ENCODE assay signal across 10 cellular contexts in the genomic region with DNA sequence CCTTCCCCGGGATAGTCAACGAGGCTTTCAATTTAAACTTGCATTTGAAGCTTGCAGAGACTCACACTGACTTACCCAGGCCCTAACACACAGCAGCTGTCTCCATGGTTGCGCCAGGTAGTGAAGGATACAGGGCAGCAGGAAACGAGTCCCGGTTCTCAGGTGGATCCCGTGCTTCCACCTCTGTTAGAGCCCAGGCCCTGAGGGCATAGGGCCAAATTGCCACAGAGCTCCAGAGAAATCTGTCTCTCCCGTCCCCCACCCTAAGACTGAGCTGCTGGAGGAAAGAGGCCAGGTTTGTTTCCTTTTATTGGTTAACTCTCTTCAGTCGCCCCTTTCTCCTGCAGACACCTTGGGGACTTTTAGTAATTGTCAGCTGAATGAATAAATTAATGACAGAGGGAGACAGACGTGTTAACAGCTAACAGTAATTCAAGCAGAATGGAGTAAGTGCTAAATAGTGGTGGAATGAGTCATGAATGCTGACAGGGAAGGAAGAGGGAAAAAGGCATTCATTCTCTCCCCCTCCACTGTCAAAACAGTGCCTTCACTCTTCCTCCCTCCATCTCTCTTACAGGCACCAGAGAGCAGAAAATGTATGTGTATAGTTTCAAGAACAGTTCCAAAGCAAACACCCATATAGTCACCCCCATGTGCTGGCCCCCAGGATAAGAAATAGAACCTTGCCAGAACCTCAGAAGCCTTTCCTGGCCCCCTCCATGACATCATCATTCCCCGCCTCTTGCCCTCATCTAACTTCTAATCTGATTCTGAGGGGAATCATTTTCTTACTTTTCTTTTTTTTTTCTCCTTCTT. TPM values are rescaled to one million over a fixed set of nuclear protein-coding genes. Genes with fewer than 3 reads are reported as not detected.
A peak's percentile ranks its signal among the peaks of the same experiment; 100 is the strongest.
DNase-seq lines count a peak whose midpoint lies in the region; ATAC-seq and TF ChIP-seq lines count a peak whose summit lies in the region.
"Had no signal": no experiment of that assay in that cellular context is flagged by ENCODE, and none has a peak within 500 bp of the region (broad histone marks: within the 10 kb centered on the region; RNA-seq: fewer than 3 reads in every experiment).

No MANE protein-coding gene starts in this region.

- H3K36me3 Mint-ChIP-seq in brain: no peaks in the 10 kb centered on the region

- H3K27ac Mint-ChIP-seq in brain: peak overlapping the region; percentile 82 to 96 (median 90)

- H3K9me3 Mint-ChIP-seq in brain: peaks cover 0 to 4% (median 0%) of the 10 kb centered on the region in 5 experiments

- peaks cover 42% of the 10 kb centered on the region for H3K4me1 Mint-ChIP-seq in brain

- H3K27ac ChIP-seq in AG04450 (ENCODE audit: low read depth, low read length): peak overlapping the region; percentile 39
- H3K27ac ChIP-seq: right lobe of liver had no signal

- ATAC-seq in GM19324 (IDR thresholded peaks at IDR 0.05; ENCODE audit: low FRiP score, unreplicated experiment) (no peak), HG03354 (IDR thresholded peaks at IDR 0.05; ENCODE audit: poor library complexity, severe bottlenecking, unreplicated experiment) (no peak), GM19455 (IDR thresholded peaks at IDR 0.05; ENCODE audit: unreplicated experiment) (no peak)

- no peak overlapping the region for H3K4me3 ChIP-seq in AG04450 (ENCODE audit: low read depth, low read length)
- H3K4me3 ChIP-seq: right lobe of liver had no signal

- TF ChIP-seq CTCF in AG04450 (IDR thresholded peaks at IDR 0.05; ENCODE audit: low read depth, low read length) (no peak), brain (conservative IDR thresholded peaks at IDR 0.05) (no peak)

- POLR2A ChIA-PET in AG04450 (lab: Yijun Ruan, JAX): no interaction called here

- DNase-seq in AG04450 (ENCODE audit: low read depth, low spot score): no peak
- DNase-seq in HS-5 (ENCODE audit: low read depth): peak; percentile 71
- DNase-seq in left kidney (ENCODE audit: low read depth, low spot score): peak; percentile 74
- DNase-seq in HuH-7 (ENCODE audit: low spot score): no peak
- DNase-seq: activated effector memory CD4-positive, alpha-beta T cell treated with anti-CD3 and anti-CD28 coated beads, Interleukin-2, amount 50 U/mL, for 16 hours; right lobe of liver had no signal

- H3K27me3 Mint-ChIP-seq in brain: peaks cover 5% of the 10 kb centered on the region

- H3K9me3 ChIP-seq in AG04450 (ENCODE audit: control insufficient read depth, insufficient read depth, low read length): no peaks in the 10 kb centered on the region; the same call in 1 of the 2 replicates
- H3K9me3 ChIP-seq: right lobe of liver had no signal

- CTCF ChIA-PET in AG04450 (lab: Charles Lee): no interaction called here

- peak overlapping the region; percentile 18 to 52 (median 34) for H3K4me3 Mint-ChIP-seq in brain

- H3K27me3 ChIP-seq in AG04450 (ENCODE audit: control insufficient read depth, insufficient read depth, low read length): no peaks in the 10 kb centered on the region
- H3K27me3 ChIP-seq: right lobe of liver had no signal

RNA-seq across cellular contexts. Expression of a gene that starts 16.7 kb away (rescaled TPM):
- polyA plus RNA-seq in AG04450 (2011; rRNA removed): 16.3 and 21.9 TPM in 2 replicates
- polyA minus RNA-seq in AG04450 (2011; rRNA and poly(A)+ RNA removed): 37.3 and 43.2 TPM in 2 replicates
- polyA plus RNA-seq in brain (ENCODE audit: insufficient read depth, low read depth, low replicate concordance): 20.7 TPM

Comparison
In these comparisons a context has a peak if more than half of its experiments do, and no peak if none do; other contexts are left out.
1. DNase-seq: peak in HS-5 (single experiment) and left kidney (single experiment); none in AG04450 (single experiment) and HuH-7 (single experiment).